ENCODE assay signal across 15 cellular contexts in the genomic region with DNA sequence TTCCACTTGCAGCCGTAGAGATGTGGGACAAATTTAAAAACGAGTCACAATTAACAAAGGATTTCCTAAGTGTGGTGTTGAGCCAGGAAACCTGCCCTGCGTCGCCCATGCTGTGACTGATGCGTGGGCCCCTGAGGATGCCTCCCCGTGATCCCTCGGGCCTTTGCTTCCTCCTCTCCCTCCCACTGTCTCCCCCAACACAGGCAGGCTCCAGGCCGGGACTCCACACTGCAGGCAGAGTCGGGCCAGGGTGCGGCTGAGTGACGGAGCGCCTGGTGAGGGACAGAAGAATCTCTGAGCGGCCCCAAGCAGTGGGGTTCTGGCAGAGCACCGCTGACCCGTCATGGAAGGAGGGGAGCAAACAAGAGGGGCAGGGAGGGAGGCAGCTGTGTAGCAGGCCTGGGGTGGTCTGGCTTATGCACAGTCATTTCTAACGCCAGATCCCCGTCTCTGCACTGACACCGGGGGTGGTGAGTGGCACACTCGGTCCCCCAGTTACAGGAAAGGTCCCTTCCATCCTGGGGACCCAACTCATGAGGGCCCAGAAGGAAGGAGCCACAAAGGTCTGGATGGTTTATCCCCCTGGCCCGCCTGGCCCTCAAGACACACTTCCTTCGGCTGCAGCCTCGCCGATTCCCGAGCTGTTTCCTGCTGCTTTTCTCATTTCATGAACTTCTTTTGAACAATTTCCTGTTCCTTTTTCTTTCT.
A peak's percentile ranks its signal among the peaks of the same experiment; 100 is the strongest.
DNase-seq lines count a peak whose midpoint lies in the region; ATAC-seq and TF ChIP-seq lines count a peak whose summit lies in the region.
"Had no signal": no experiment of that assay in that cellular context is flagged by ENCODE, and none has a peak within 500 bp of the region (broad histone marks: within the 10 kb centered on the region; RNA-seq: fewer than 3 reads in every experiment).

No MANE protein-coding gene starts in this region.

- H3K4me2 ChIP-seq in BLaER1 treated with 17β-estradiol and CSF1 and Interleukin-3, amounts not matched to agents 10 nM and 100 nM = peak overlapping the region; percentile 81 to 94 (median 89)

- H3K4me3 ChIP-seq in BLaER1 treated with 17β-estradiol and CSF1 and Interleukin-3, amounts not matched to agents 10 nM and 100 nM = peak overlapping the region in 8 of 10 experiments; percentile 6 to 35 (median 19); a peak in 10 of 20 replicates
- H3K4me3 ChIP-seq in left ventricle myocardium inferior = no peak overlapping the region
- H3K4me3 ChIP-seq in neutrophil (ENCODE audit: low read depth in 1 of 2, low read length in 1 of 2) = no peak overlapping the region
- H3K4me3 ChIP-seq: colonic mucosa, tibial artery had no signal

- no peak overlapping the region for H3K4me3 Mint-ChIP-seq in activated CD8-positive, alpha-beta T cell treated with anti-CD3 and anti-CD28 coated beads, Interleukin-2, amount 10 ng/mL, durations not matched to agents 7 days and 5 days

- H3K4me1 Mint-ChIP-seq in activated CD8-positive, alpha-beta T cell treated with anti-CD3 and anti-CD28 coated beads, Interleukin-2, amount 10 ng/mL, durations not matched to agents 7 days and 5 days (ENCODE audit: low read depth) = peaks cover 3% of the 10 kb centered on the region

- in situ Hi-C loops in GM13977 (cut with MboI; ENCODE audit: low pct_unique_long_range_greater_than_20kb, low sequenced_read_pairs, unreplicated experiment) = no loop called here

- 40 to 74% (median 47%) methylated on average over 24 of the region's 24 CpGs for WGBS in adipose tissue, 3 donors

- POLR2A ChIA-PET in activated CD8-positive, alpha-beta T cell treated with anti-CD3 and anti-CD28 coated beads, Interleukin-2, amount 10 ng/mL, durations not matched to agents 7 days and 5 days (lab: Charles Lee) = no interaction called here

- no peaks in the 10 kb centered on the region for H3K27me3 ChIP-seq in BLaER1 treated with 17β-estradiol and CSF1 and Interleukin-3, amounts not matched to agents 10 nM and 100 nM
- H3K27me3 ChIP-seq in left ventricle myocardium inferior (ENCODE audit: low read depth) (no peaks in the 10 kb centered on the region), neutrophil (no peaks in the 10 kb centered on the region)
- H3K27me3 ChIP-seq: colonic mucosa, tibial artery had no signal

- H3K27me3 Mint-ChIP-seq in activated CD8-positive, alpha-beta T cell treated with anti-CD3 and anti-CD28 coated beads, Interleukin-2, amount 10 ng/mL, durations not matched to agents 7 days and 5 days (ENCODE audit: low read depth) = no peaks in the 10 kb centered on the region

- no peak overlapping the region for H3K27ac Mint-ChIP-seq in activated CD8-positive, alpha-beta T cell treated with anti-CD3 and anti-CD28 coated beads, Interleukin-2, amount 10 ng/mL, durations not matched to agents 7 days and 5 days
- H3K27ac Mint-ChIP-seq: activated naive CD4-positive, alpha-beta T cell treated with anti-CD3 and anti-CD28 coated beads, Interleukin-2, amount 50 U/mL, for 72 hours had no signal

- no peak for TF ChIP-seq CTCF in left ventricle myocardium inferior (IDR thresholded peaks at IDR 0.05; ENCODE audit: borderline replicate concordance)
- TF ChIP-seq CTCF in neutrophil (IDR thresholded peaks at IDR 0.05) = no peak
- TF ChIP-seq CTCF in GM13977 (IDR thresholded peaks at IDR 0.05; ENCODE audit: extremely low read depth, insufficient read depth, missing control alignments) = no peak

- H3K36me3 ChIP-seq in BLaER1 treated with 17β-estradiol and CSF1 and Interleukin-3, amounts not matched to agents 10 nM and 100 nM = peaks cover 0 to 9% (median 0%) of the 10 kb centered on the region in 11 experiments; a peak in 1 of 22 replicates
- H3K36me3 ChIP-seq in left ventricle myocardium inferior (no peaks in the 10 kb centered on the region), neutrophil (no peaks in the 10 kb centered on the region)
- H3K36me3 ChIP-seq: colonic mucosa, tibial artery had no signal

- no peak for DNase-seq in left ventricle myocardium inferior
- no peak for DNase-seq in SHP77 (lab: John Stamatoyannopoulos, UW)
- no peak for DNase-seq in activated CD8-positive, alpha-beta T cell treated with anti-CD3 and anti-CD28 coated beads, Interleukin-2, amount 10 ng/mL, durations not matched to agents 7 days and 5 days
- DNase-seq in NCI-H128 (lab: John Stamatoyannopoulos, UW; ENCODE audit: unreplicated experiment) = no peak
- no peak for DNase-seq in GM13977 (ENCODE audit: low spot score)
- DNase-seq: colonic mucosa, KG1, NCI-H1694 treated with DMSO at 0.1 percent for 48 hours, NCI-H82, SIG-M5 had no signal

- H4K20me1 ChIP-seq in BLaER1 treated with 17β-estradiol and CSF1 and Interleukin-3, amounts not matched to agents 10 nM and 100 nM = peaks cover 0 to 8% (median 0%) of the 10 kb centered on the region in 11 experiments; a peak in 1 of 22 replicates

- peak overlapping the region; percentile 8 to 81 (median 69); a peak in 21 of 22 replicates for H3K27ac ChIP-seq in BLaER1 treated with 17β-estradiol and CSF1 and Interleukin-3, amounts not matched to agents 10 nM and 100 nM
- H3K27ac ChIP-seq in adipose tissue (ENCODE audit: low read depth, low read length) = peak overlapping the region; percentile 24
- peak overlapping the region; percentile 87 for H3K27ac ChIP-seq in left ventricle myocardium inferior (replicated peaks)
- H3K27ac ChIP-seq in neutrophil = peak overlapping the region; percentile 58
- H3K27ac ChIP-seq: colonic mucosa, tibial artery had no signal

- no peak for ATAC-seq in activated CD8-positive, alpha-beta T cell treated with anti-CD3 and anti-CD28 coated beads, Interleukin-2, amount 10 ng/mL, durations not matched to agents 7 days and 5 days
- ATAC-seq: activated naive CD4-positive, alpha-beta T cell treated with anti-CD3 and anti-CD28 coated beads, Interleukin-2, amount 50 U/mL, for 72 hours had no signal

- H3K4me1 ChIP-seq in BLaER1 treated with 17β-estradiol and CSF1 and Interleukin-3, amounts not matched to agents 10 nM and 100 nM = peaks cover 54 to 90% (median 83%) of the 10 kb centered on the region in 10 experiments
- H3K4me1 ChIP-seq in left ventricle myocardium inferior = peaks cover 70% of the 10 kb centered on the region
- H3K4me1 ChIP-seq in neutrophil (ENCODE audit: control insufficient read depth in 1 of 2, insufficient read depth in 1 of 2, low read depth in 1 of 2, low read length in 1 of 2) = peaks cover 37 to 42% of the 10 kb centered on the region in 2 experiments
- H3K4me1 ChIP-seq: colonic mucosa, tibial artery had no signal

- H3K9ac ChIP-seq in BLaER1 treated with 17β-estradiol and CSF1 and Interleukin-3, amounts not matched to agents 10 nM and 100 nM = peak overlapping the region; percentile 14 to 73 (median 58); a peak in 20 of 22 replicates

- H3K9me3 ChIP-seq in BLaER1 treated with 17β-estradiol and CSF1 and Interleukin-3, amounts not matched to agents 10 nM and 100 nM (replicated peaks in 1 of 11) = peaks cover 0 to 5% (median 0%) of the 10 kb centered on the region in 11 experiments; a peak in 1 of 22 replicates
- H3K9me3 ChIP-seq in left ventricle myocardium inferior (replicated peaks) (no peaks in the 10 kb centered on the region), neutrophil (no peaks in the 10 kb centered on the region)
- H3K9me3 ChIP-seq: colonic mucosa, tibial artery had no signal

- CTCF ChIA-PET in activated CD8-positive, alpha-beta T cell treated with anti-CD3 and anti-CD28 coated beads, Interleukin-2, amount 10 ng/mL, durations not matched to agents 7 days and 5 days (lab: Charles Lee) = no interaction called here

- no peaks in the 10 kb centered on the region for H3K9me3 Mint-ChIP-seq in activated CD8-positive, alpha-beta T cell treated with anti-CD3 and anti-CD28 coated beads, Interleukin-2, amount 10 ng/mL, durations not matched to agents 7 days and 5 days (ENCODE audit: insufficient read depth)
- H3K9me3 Mint-ChIP-seq: activated naive CD4-positive, alpha-beta T cell treated with anti-CD3 and anti-CD28 coated beads, Interleukin-2, amount 50 U/mL, for 72 hours had no signal

- H3K36me3 Mint-ChIP-seq in activated CD8-positive, alpha-beta T cell treated with anti-CD3 and anti-CD28 coated beads, Interleukin-2, amount 10 ng/mL, durations not matched to agents 7 days and 5 days (ENCODE audit: low read depth) = no peaks in the 10 kb centered on the region

- intact Hi-C loops in left ventricle myocardium inferior (cut with micrococcal nuclease) = no loop called here

Comparison
In these comparisons a context has a peak if more than half of its experiments do, and no peak if none do; other contexts are left out.
1. H3K27ac ChIP-seq: peak in every context shown above with its lines; median percentile 87 in left ventricle myocardium inferior; 69 in BLaER1 treated with 17β-estradiol and CSF1 and Interleukin-3, amounts not matched to agents 10 nM and 100 nM; 58 in neutrophil; 24 in adipose tissue.
2. H3K4me3 ChIP-seq: peak in BLaER1 treated with 17β-estradiol and CSF1 and Interleukin-3, amounts not matched to agents 10 nM and 100 nM (8 of 10); none in left ventricle myocardium inferior (single experiment) and neutrophil (0 of 2).